Comparison of ENCODE assay signal across 2 cellular contexts in genomic region chr4:183100298-183100599, GRCh38.
TF ChIP-seq lines count a peak whose summit lies in the region.

No MANE protein-coding gene starts in this region.

TF ChIP-seq in IMR-90, 13 proteins besides CTCF, POLR2A, EP300 and RAD21:
- TF ChIP-seq, protein P1, sequence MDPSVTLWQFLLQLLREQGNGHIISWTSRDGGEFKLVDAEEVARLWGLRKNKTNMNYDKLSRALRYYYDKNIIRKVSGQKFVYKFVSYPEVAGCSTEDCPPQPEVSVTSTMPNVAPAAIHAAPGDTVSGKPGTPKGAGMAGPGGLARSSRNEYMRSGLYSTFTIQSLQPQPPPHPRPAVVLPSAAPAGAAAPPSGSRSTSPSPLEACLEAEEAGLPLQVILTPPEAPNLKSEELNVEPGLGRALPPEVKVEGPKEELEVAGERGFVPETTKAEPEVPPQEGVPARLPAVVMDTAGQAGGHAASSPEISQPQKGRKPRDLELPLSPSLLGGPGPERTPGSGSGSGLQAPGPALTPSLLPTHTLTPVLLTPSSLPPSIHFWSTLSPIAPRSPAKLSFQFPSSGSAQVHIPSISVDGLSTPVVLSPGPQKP (IDR thresholded peaks at IDR 0.05; ENCODE audit: borderline replicate concordance, low read depth, low read length): no peak
- TF ChIP-seq MAZ (IDR thresholded peaks at IDR 0.05; ENCODE audit: borderline replicate concordance, low read depth, low read length) (no peak), CHD1 (IDR thresholded peaks at IDR 0.05; ENCODE audit: low read depth, low read length) (no peak), MAFK (IDR thresholded peaks at IDR 0.05; ENCODE audit: low read depth, low read length) (no peak), RCOR1 (IDR thresholded peaks at IDR 0.05; ENCODE audit: insufficient replicate concordance, low read length) (no peak), FOS (IDR thresholded peaks at IDR 0.05; ENCODE audit: low read depth, low read length) (no peak), NFE2L2 (IDR thresholded peaks at IDR 0.05; ENCODE audit: low read depth, low read length) (no peak)
TF ChIP-seq in IMR-90: peak in this region for 0.

TF ChIP-seq in K562, 482 proteins besides CTCF, POLR2A, EP300 and RAD21:
- TF ChIP-seq ZNF133 (CRISPR knock-in tag; IDR thresholded peaks at IDR 0.05) (no peak), GTF2E2 (tag; IDR thresholded peaks at IDR 0.05) (no peak), ZNF12 (CRISPR knock-in tag; IDR thresholded peaks at IDR 0.05) (no peak), ZNF354B (CRISPR knock-in tag; IDR thresholded peaks at IDR 0.05) (no peak), CHD4 (IDR thresholded peaks at IDR 0.05; ENCODE audit: insufficient read depth, insufficient replicate concordance, low read depth, low read length, poor library complexity, severe bottlenecking) (no peak), HDAC6 (IDR thresholded peaks at IDR 0.05; ENCODE audit: low read depth, low read length) (no peak), ZNF23 (CRISPR knock-in tag; IDR thresholded peaks at IDR 0.05) (no peak), ZBED1 (IDR thresholded peaks at IDR 0.05) (no peak), PHF21A (IDR thresholded peaks at IDR 0.05; ENCODE audit: borderline replicate concordance, low read depth) (no peak), ELF4 (CRISPR knock-in tag; IDR thresholded peaks at IDR 0.05) (no peak)
- TF ChIP-seq, protein P2, sequence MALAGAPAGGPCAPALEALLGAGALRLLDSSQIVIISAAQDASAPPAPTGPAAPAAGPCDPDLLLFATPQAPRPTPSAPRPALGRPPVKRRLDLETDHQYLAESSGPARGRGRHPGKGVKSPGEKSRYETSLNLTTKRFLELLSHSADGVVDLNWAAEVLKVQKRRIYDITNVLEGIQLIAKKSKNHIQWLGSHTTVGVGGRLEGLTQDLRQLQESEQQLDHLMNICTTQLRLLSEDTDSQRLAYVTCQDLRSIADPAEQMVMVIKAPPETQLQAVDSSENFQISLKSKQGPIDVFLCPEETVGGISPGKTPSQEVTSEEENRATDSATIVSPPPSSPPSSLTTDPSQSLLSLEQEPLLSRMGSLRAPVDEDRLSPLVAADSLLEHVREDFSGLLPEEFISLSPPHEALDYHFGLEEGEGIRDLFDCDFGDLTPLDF (CRISPR knock-in tag; IDR thresholded peaks at IDR 0.05): no peak
